ENCODE assay signal across 21 cellular contexts in the genomic region with DNA sequence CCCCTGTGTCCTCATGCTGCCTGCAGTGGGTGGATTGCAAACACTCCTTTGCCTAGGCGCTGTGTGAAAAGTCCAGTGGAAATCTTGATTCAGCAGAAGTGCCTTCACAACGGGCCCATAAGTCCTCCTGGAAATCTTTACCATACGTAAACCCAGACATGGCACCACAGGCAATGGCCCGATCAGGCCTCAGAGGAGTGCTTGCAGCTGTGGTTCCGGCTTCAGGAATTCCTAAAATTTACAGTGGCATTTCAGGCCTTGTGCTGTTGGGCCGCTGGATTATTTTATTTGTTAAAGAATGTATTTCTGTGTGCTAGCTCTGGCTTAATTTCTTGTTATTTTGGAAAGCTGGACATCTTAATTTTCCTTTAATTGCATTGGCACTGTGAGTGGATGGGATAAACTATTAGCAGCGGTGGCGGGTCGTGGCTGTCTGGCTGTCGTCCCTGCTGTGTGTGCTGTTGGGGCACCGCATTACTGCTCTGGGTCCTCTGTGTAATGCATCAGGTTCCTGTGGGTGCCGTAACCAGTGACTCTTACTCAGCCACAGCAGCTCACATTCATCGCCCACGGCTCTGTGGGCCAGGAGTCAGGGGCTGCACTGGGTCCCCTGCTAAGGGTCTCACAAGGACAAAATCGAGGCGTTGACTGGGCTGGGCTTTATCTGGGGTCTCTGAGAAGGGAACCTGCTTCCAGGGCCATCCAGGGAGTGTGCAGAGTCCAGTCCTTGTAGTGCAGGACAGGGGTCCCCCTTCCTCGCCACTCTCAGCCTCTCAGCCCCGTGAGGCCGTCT.
"Had no signal": no experiment of that assay in that cellular context is flagged by ENCODE, and none has a peak within 500 bp of the region (broad histone marks: within the 10 kb centered on the region; RNA-seq: fewer than 3 reads in every experiment).

No MANE protein-coding gene starts in this region.

- ATAC-seq: activated CD8-positive, alpha-beta memory T cell treated with anti-CD3 and anti-CD28 coated beads, Interleukin-2, amount 10 ng/mL, durations not matched to agents 7 days and 5 days; activated CD8-positive, alpha-beta T cell treated with anti-CD3 and anti-CD28 coated beads for 36 hours; activated naive CD4-positive, alpha-beta T cell treated with anti-CD3 and anti-CD28 coated beads, Interleukin-2, amount 50 U/mL, for 72 hours; foreskin keratinocyte had no signal

- H3K4me1 ChIP-seq: foreskin keratinocyte, lower lobe of right lung, sigmoid colon had no signal

- H3K4me3 Mint-ChIP-seq: activated CD4-positive, alpha-beta T cell treated with anti-CD3 and anti-CD28 coated beads, Interleukin-2, amount 10 ng/mL, durations not matched to agents 7 days and 5 days; activated CD8-positive, alpha-beta memory T cell treated with anti-CD3 and anti-CD28 coated beads, Interleukin-2, amount 10 ng/mL, durations not matched to agents 7 days and 5 days; activated CD8-positive, alpha-beta T cell treated with anti-CD3 and anti-CD28 coated beads for 36 hours; nephron; T-helper 1 cell treated with Interleukin-12 subunit alpha and Interleukin-12 subunit beta and Interleukin-4 antibody, amounts not matched to agents 30 μg/mL and 1 μg/mL, for 36 hours had no signal

- H3K9me3 Mint-ChIP-seq: T-helper 1 cell treated with Interleukin-12 subunit alpha and Interleukin-12 subunit beta and Interleukin-4 antibody, amounts not matched to agents 30 μg/mL and 1 μg/mL, for 36 hours had no signal

- DNase-seq: activated CD4-positive, alpha-beta T cell treated with anti-CD3 and anti-CD28 coated beads, Interleukin-2, amount 10 ng/mL, durations not matched to agents 7 days and 5 days; activated CD4-positive, CD25-positive, alpha-beta regulatory T cell; activated CD8-positive, alpha-beta memory T cell treated with anti-CD3 and anti-CD28 coated beads, Interleukin-2, amount 10 ng/mL, durations not matched to agents 7 days and 5 days; activated CD8-positive, alpha-beta T cell treated with anti-CD3 and anti-CD28 coated beads for 36 hours; activated T-cell treated with anti-CD3 and anti-CD28 coated beads for 4 hours; aorta; brain microvascular endothelial cell; central memory CD4-positive, alpha-beta T cell; dermis blood vessel endothelial cell; effector CD8-positive, alpha-beta T cell; foreskin keratinocyte; kidney; lower lobe of right lung; nucleus accumbens; sigmoid colon; stimulated activated CD4-positive, alpha-beta T cell treated with anti-CD3 and anti-CD28 coated beads, Interleukin-4, amount 100 ng/mL, for 1 hour; stimulated activated naive CD4-positive, alpha-beta T cell treated with Interleukin-2 at 50 U/mL for 16 hours; thyroid gland had no signal

- H3K27me3 Mint-ChIP-seq: activated CD4-positive, alpha-beta T cell treated with anti-CD3 and anti-CD28 coated beads, Interleukin-2, amount 10 ng/mL, durations not matched to agents 7 days and 5 days; activated CD8-positive, alpha-beta memory T cell treated with anti-CD3 and anti-CD28 coated beads, Interleukin-2, amount 10 ng/mL, durations not matched to agents 7 days and 5 days; activated CD8-positive, alpha-beta T cell treated with anti-CD3 and anti-CD28 coated beads for 36 hours had no signal

- H3K36me3 ChIP-seq: brain microvascular endothelial cell, lower lobe of right lung, sigmoid colon, thyroid gland had no signal

- H3K27me3 ChIP-seq: brain microvascular endothelial cell, foreskin keratinocyte, thyroid gland had no signal

- H3K36me3 Mint-ChIP-seq: activated CD8-positive, alpha-beta memory T cell treated with anti-CD3 and anti-CD28 coated beads, Interleukin-2, amount 10 ng/mL, durations not matched to agents 7 days and 5 days had no signal

- H3K4me3 ChIP-seq: lower lobe of right lung, sigmoid colon, thyroid gland had no signal

- H3K27ac ChIP-seq: brain microvascular endothelial cell, foreskin keratinocyte, lower lobe of right lung, sigmoid colon, thyroid gland had no signal

- H3K9me3 ChIP-seq: lower lobe of right lung, sigmoid colon, thyroid gland had no signal

- H3K27ac Mint-ChIP-seq: activated CD8-positive, alpha-beta memory T cell treated with anti-CD3 and anti-CD28 coated beads, Interleukin-2, amount 10 ng/mL, durations not matched to agents 7 days and 5 days; activated CD8-positive, alpha-beta T cell treated with anti-CD3 and anti-CD28 coated beads for 36 hours; nephron; T-helper 1 cell treated with Interleukin-12 subunit alpha and Interleukin-12 subunit beta and Interleukin-4 antibody, amounts not matched to agents 30 μg/mL and 1 μg/mL, for 36 hours had no signal
